In genomic region chr4:61501812-61502211, GRCh38 we compare ENCODE assay signal across 11 cellular contexts.
"Had no signal": no experiment of that assay in that cellular context is flagged by ENCODE, and none has a peak within 500 bp of the region (broad histone marks: within the 10 kb centered on the region; RNA-seq: fewer than 3 reads in every experiment).

No MANE protein-coding gene starts in this region.

- H3K27me3 Mint-ChIP-seq: activated CD4-positive, alpha-beta memory T cell treated with anti-CD3 and anti-CD28 coated beads for 36 hours; natural killer cell treated with Interleukin-12 subunit alpha and Interleukin-12 subunit beta and Interleukin-15 and Interleukin-18, amount 100 ng/mL, for 72 hours; stimulated activated naive B cell treated with anti-CD40 and anti-IgM and Interleukin-4, amounts not matched to agents 10 μg/mL and 1 μg/mL and 100 μg/mL, for 72 hours had no signal

- H3K4me1 Mint-ChIP-seq: stimulated activated naive B cell treated with anti-CD40 and anti-IgM and Interleukin-4, amounts not matched to agents 10 μg/mL and 1 μg/mL and 100 μg/mL, for 72 hours had no signal

- H3K36me3 Mint-ChIP-seq: activated CD4-positive, alpha-beta memory T cell treated with anti-CD3 and anti-CD28 coated beads for 36 hours; natural killer cell treated with Interleukin-12 subunit alpha and Interleukin-12 subunit beta and Interleukin-15 and Interleukin-18, amount 100 ng/mL, for 72 hours; stimulated activated naive B cell treated with anti-CD40 and anti-IgM and Interleukin-4, amounts not matched to agents 10 μg/mL and 1 μg/mL and 100 μg/mL, for 72 hours had no signal

- ATAC-seq: body of pancreas; left colon; natural killer cell treated with Interleukin-12 subunit alpha and Interleukin-12 subunit beta and Interleukin-15 and Interleukin-18, amount 100 ng/mL, for 72 hours; stimulated activated naive B cell treated with anti-CD40 and anti-IgM and Interleukin-4, amounts not matched to agents 10 μg/mL and 1 μg/mL and 100 μg/mL, for 72 hours had no signal

- DNase-seq: activated CD4-positive, alpha-beta memory T cell treated with anti-CD3 and anti-CD28 coated beads for 36 hours; body of pancreas; dorsolateral prefrontal cortex; foreskin fibroblast; left colon; posterior cingulate gyrus; spleen; stimulated activated naive B cell treated with anti-CD40 and anti-IgM and Interleukin-4, amounts not matched to agents 10 μg/mL and 1 μg/mL and 100 μg/mL, for 72 hours; T1000; upper lobe of left lung had no signal

- H3K27ac Mint-ChIP-seq: activated CD4-positive, alpha-beta memory T cell treated with anti-CD3 and anti-CD28 coated beads for 36 hours; natural killer cell treated with Interleukin-12 subunit alpha and Interleukin-12 subunit beta and Interleukin-15 and Interleukin-18, amount 100 ng/mL, for 72 hours; stimulated activated naive B cell treated with anti-CD40 and anti-IgM and Interleukin-4, amounts not matched to agents 10 μg/mL and 1 μg/mL and 100 μg/mL, for 72 hours had no signal

- H3K4me3 Mint-ChIP-seq: activated CD4-positive, alpha-beta memory T cell treated with anti-CD3 and anti-CD28 coated beads for 36 hours; natural killer cell treated with Interleukin-12 subunit alpha and Interleukin-12 subunit beta and Interleukin-15 and Interleukin-18, amount 100 ng/mL, for 72 hours; stimulated activated naive B cell treated with anti-CD40 and anti-IgM and Interleukin-4, amounts not matched to agents 10 μg/mL and 1 μg/mL and 100 μg/mL, for 72 hours had no signal
